8 cellular contexts compared by ENCODE assay signal in the genomic region with DNA sequence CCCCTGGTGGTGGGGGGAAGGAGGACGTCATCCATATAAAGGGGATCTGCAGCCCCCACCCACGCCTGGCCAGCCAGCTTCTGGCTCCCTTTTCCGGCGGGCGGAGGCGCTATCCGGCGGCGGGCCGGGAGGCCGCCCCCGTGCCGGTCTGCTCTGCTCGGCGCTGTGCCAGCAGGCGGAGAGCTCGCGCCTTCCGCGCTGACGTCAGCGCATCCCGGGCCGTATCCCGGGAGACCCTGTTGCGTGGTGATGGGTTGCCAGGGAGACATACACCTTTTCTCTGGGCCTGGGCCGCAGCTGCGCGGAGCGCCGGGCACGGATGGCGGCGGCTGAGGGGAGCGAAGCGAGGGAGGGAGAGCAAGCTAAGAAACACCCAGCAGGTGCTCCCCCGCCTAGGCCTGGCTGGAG.
DNase-seq lines count a peak whose midpoint lies in the region.

No MANE protein-coding gene starts in this region.

- peak overlapping the region; percentile 29 for H3K27ac ChIP-seq in epithelial cell of prostate

- H3K9ac ChIP-seq in ES-I3 (ENCODE audit: low read depth, low read length): peak overlapping the region; percentile 21; the same call in 1 of the 2 replicates

- DNase-seq in NCI-H748 treated with DMSO at 0.1 percent for 48 hours (lab: John Stamatoyannopoulos, UW): peak; percentile 75
- no peak for DNase-seq in epithelial cell of prostate (ENCODE audit: low read depth, low spot score)
- DNase-seq in midbrain (lab: John Stamatoyannopoulos, UW): peak; percentile 78
- no peak for DNase-seq in NK-92 (lab: John Stamatoyannopoulos, UW; ENCODE audit: unreplicated experiment)
- DNase-seq in stimulated activated CD8-positive, alpha-beta memory T cell treated with anti-CD3 and anti-CD28 coated beads, Interleukin-4, amount 100 ng/mL, for 48 hours: no peak
- no peak for DNase-seq in activated T-cell treated with anti-CD3 and anti-CD28 coated beads, Interleukin-2, amount 50 U/mL, for 48 hours
- no peak for DNase-seq in activated CD4-positive, alpha-beta T cell treated with anti-CD3 and anti-CD28 coated beads, Interleukin-2, amount 50 U/mL, for 1 hour

- H3K36me3 ChIP-seq in ES-I3 (ENCODE audit: insufficient read depth, low read length): peaks cover 7% of the 10 kb centered on the region

- H3K4me1 ChIP-seq in ES-I3 (ENCODE audit: insufficient read depth, low read length): peaks cover 23% of the 10 kb centered on the region

- no peaks in the 10 kb centered on the region for H3K9me3 ChIP-seq in ES-I3 (ENCODE audit: control insufficient read depth, insufficient read depth, low read length)

Comparison
In these comparisons a context has a peak if more than half of its experiments do, and no peak if none do; other contexts are left out.
1. DNase-seq: peak in NCI-H748 treated with DMSO at 0.1 percent for 48 hours (single experiment) and midbrain (single experiment); none in epithelial cell of prostate (single experiment), NK-92 (single experiment), stimulated activated CD8-positive, alpha-beta memory T cell treated with anti-CD3 and anti-CD28 coated beads, Interleukin-4, amount 100 ng/mL, for 48 hours (single experiment), activated T-cell treated with anti-CD3 and anti-CD28 coated beads, Interleukin-2, amount 50 U/mL, for 48 hours (0 of 2) and activated CD4-positive, alpha-beta T cell treated with anti-CD3 and anti-CD28 coated beads, Interleukin-2, amount 50 U/mL, for 1 hour (single experiment).